ENCODE assay signal across 25 cellular contexts in the genomic region with DNA sequence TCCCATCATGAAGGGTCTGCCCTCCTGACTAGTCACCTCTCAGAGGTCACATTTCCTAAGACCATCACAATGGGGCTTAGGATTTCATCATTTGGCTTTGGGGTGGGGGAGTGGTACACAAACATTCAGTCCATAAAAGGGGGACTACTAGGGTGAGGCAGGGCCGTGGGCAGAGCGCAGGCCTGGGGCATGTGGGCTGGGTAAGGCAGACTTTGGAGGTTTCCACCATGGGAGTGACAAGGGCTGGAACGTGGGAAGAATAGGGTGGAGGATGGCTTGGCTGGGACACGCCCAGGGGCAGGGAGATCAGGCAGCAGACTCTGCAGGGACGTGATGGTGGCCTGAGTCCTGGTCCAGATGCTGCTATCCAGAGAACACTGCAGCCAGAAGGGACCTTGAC. TPM values are rescaled to one million over a fixed set of nuclear protein-coding genes. Genes with fewer than 3 reads are reported as not detected.
"Had no signal": no experiment of that assay in that cellular context is flagged by ENCODE, and none has a peak within 500 bp of the region (broad histone marks: within the 10 kb centered on the region; RNA-seq: fewer than 3 reads in every experiment).

No MANE protein-coding gene starts in this region.

- H3K79me2 ChIP-seq: hepatocyte had no signal

- H3K27me3 Mint-ChIP-seq: central memory CD8-positive, alpha-beta T cell had no signal

- DNase-seq: effector memory CD4-positive, alpha-beta T cell; glutamatergic neuron; lower lobe of right lung; natural killer cell; psoas muscle; retina; sigmoid colon; stimulated activated CD4-positive, alpha-beta T cell treated with anti-CD3 and anti-CD28 coated beads, Interleukin-12 subunit alpha, Interleukin-12 subunit beta, amount 100 ng/mL, for 4 hours; stimulated activated naive CD4-positive, alpha-beta T cell treated with Interleukin-2 at 50 U/mL for 16 hours; thyroid gland; uterus had no signal

- H3K36me3 Mint-ChIP-seq: memory B cell, mesothelial cell of epicardium, natural killer cell, type B pancreatic cell had no signal

- H3K27ac Mint-ChIP-seq: memory B cell, mesothelial cell of epicardium, type B pancreatic cell had no signal

- H3K36me3 ChIP-seq: gastroesophageal sphincter, lower lobe of right lung, sigmoid colon, suprapubic skin, thyroid gland, uterus had no signal

- H3K4me1 Mint-ChIP-seq: memory B cell, mesothelial cell of epicardium had no signal

- H2AFZ ChIP-seq: hepatocyte had no signal

- H3K4me1 ChIP-seq: sigmoid colon, uterus had no signal

- H3K27me3 ChIP-seq: gastroesophageal sphincter, hepatocyte, sigmoid colon, suprapubic skin, thyroid gland, uterus had no signal

- H3K4me3 Mint-ChIP-seq: central memory CD8-positive, alpha-beta T cell; memory B cell; mesothelial cell of epicardium; natural killer cell; type B pancreatic cell had no signal

- H3K9me3 Mint-ChIP-seq: central memory CD8-positive, alpha-beta T cell; mesothelial cell of epicardium; natural killer cell; type B pancreatic cell had no signal

- H3K4me2 ChIP-seq: hepatocyte had no signal

- H3K9me3 ChIP-seq: gastroesophageal sphincter, lower lobe of right lung, psoas muscle, sigmoid colon, suprapubic skin, thyroid gland, uterus had no signal

- ATAC-seq: esophagus mucosa, natural killer cell had no signal

- H3K4me3 ChIP-seq: gastroesophageal sphincter, hepatocyte, lower lobe of right lung, psoas muscle, sigmoid colon, skin epidermis, suprapubic skin, thyroid gland, uterus had no signal

- FAIRE-seq: endometrium had no signal

- H3K27ac ChIP-seq: hepatocyte, lower lobe of right lung, thyroid gland, uterus had no signal

RNA-seq across cellular contexts. Expression of gene CRHR2, which starts 24.6 kb away (rescaled TPM):
- total RNA-seq: esophagus mucosa, fibroblast of lung, hepatocyte, kidney epithelial cell, left lobe of liver, lower lobe of right lung, mesothelial cell of epicardium, myocyte, natural killer cell, sigmoid colon had no signal
- polyA plus RNA-seq: fibroblast of lung had no signal

RNA-seq across cellular contexts. Expression of gene INMT, which starts 45.1 kb away (rescaled TPM):
- total RNA-seq: kidney epithelial cell had no signal
